Comparison of ENCODE assay signal across 15 cellular contexts in genomic region chr6:168574699-168575195, GRCh38.
DNase-seq lines count a peak whose midpoint lies in the region; ATAC-seq and TF ChIP-seq lines count a peak whose summit lies in the region.
"Had no signal": no experiment of that assay in that cellular context is flagged by ENCODE, and none has a peak within 500 bp of the region (broad histone marks: within the 10 kb centered on the region; RNA-seq: fewer than 3 reads in every experiment).

No MANE protein-coding gene starts in this region.

- H3K4me3 Mint-ChIP-seq in stimulated activated naive CD8-positive, alpha-beta T cell treated with anti-CD3 and anti-CD28 coated beads, Interleukin-15, amount 100 ng/mL, for 72 hours, result no peak overlapping the region

- peak overlapping the region; percentile 50 for H3K27ac ChIP-seq in muscle layer of colon (ENCODE audit: low read depth, low read length)
- H3K27ac ChIP-seq: right lobe of liver had no signal

- intact Hi-C loops in Right ventricle myocardium superior (cut with DNase I), result no loop called here

- peak overlapping the region in 1 of 2 donors; percentile 41 for H3K4me3 ChIP-seq in muscle layer of colon (ENCODE audit: low read depth in 1 of 2, low read length in 2 of 2)
- H3K4me3 ChIP-seq in BE2C (ENCODE audit: low read depth, low read length), result no peak overlapping the region
- H3K4me3 ChIP-seq: right lobe of liver had no signal

- H3K36me3 ChIP-seq in muscle layer of colon (ENCODE audit: insufficient read depth, low read length), result no peaks in the 10 kb centered on the region
- H3K36me3 ChIP-seq in BE2C, result no peaks in the 10 kb centered on the region
- H3K36me3 ChIP-seq: right lobe of liver had no signal

- no peaks in the 10 kb centered on the region for H3K9me3 Mint-ChIP-seq in stimulated activated naive CD8-positive, alpha-beta T cell treated with anti-CD3 and anti-CD28 coated beads, Interleukin-15, amount 100 ng/mL, for 72 hours

- H3K27ac Mint-ChIP-seq in stimulated activated naive CD8-positive, alpha-beta T cell treated with anti-CD3 and anti-CD28 coated beads, Interleukin-15, amount 100 ng/mL, for 72 hours, result no peak overlapping the region

- peak; percentile 61 for ATAC-seq in Right ventricle myocardium superior (ENCODE audit: poor library complexity)
- ATAC-seq in GM18505 (IDR thresholded peaks at IDR 0.05; ENCODE audit: unreplicated experiment), result no peak
- no peak for ATAC-seq in HG02798 (IDR thresholded peaks at IDR 0.05; ENCODE audit: poor library complexity, unreplicated experiment)
- no peak for ATAC-seq in stimulated activated naive CD8-positive, alpha-beta T cell treated with anti-CD3 and anti-CD28 coated beads, Interleukin-15, amount 100 ng/mL, for 72 hours

- no peaks in the 10 kb centered on the region for H3K4me1 Mint-ChIP-seq in stimulated activated naive CD8-positive, alpha-beta T cell treated with anti-CD3 and anti-CD28 coated beads, Interleukin-15, amount 100 ng/mL, for 72 hours

- peak overlapping the region; percentile 27 for H3K9ac ChIP-seq in muscle layer of colon (ENCODE audit: low read length)

- TF ChIP-seq POLR2A in GM18505 (IDR thresholded peaks at IDR 0.05; ENCODE audit: borderline replicate concordance, extremely low read depth, insufficient read depth, insufficient read length), result no peak

- DNase-seq in astrocyte of the hippocampus (ENCODE audit: low read depth, low spot score) (peak; percentile 3), Right ventricle myocardium superior (peak; percentile 66), ureter (ENCODE audit: low spot score) (peak; percentile 79), BE2C (no peak)
- no peak for DNase-seq in stimulated activated naive CD8-positive, alpha-beta T cell treated with anti-CD3 and anti-CD28 coated beads, Interleukin-15, amount 100 ng/mL, for 72 hours
- DNase-seq: activated CD4-positive, CD25-positive, alpha-beta regulatory T cell treated with anti-CD3 and anti-CD28 coated beads, Interleukin-2, amount 50 U/mL, for 72 hours; COR-L47; effector memory CD4-positive, alpha-beta T cell; hippocampal formation; NCI-H2029 treated with DMSO at 0.1 percent for 48 hours; right lobe of liver; substantia nigra had no signal

- H3K27me3 ChIP-seq in muscle layer of colon (ENCODE audit: control insufficient read depth in 1 of 2, insufficient read depth in 2 of 2, low read length in 2 of 2), result no peaks in the 10 kb centered on the region
- no peaks in the 10 kb centered on the region for H3K27me3 ChIP-seq in BE2C
- H3K27me3 ChIP-seq: right lobe of liver had no signal

- TF ChIP-seq CTCF in BE2C (IDR thresholded peaks at IDR 0.05; ENCODE audit: low read depth, low read length), result no peak

- peaks cover 15% of the 10 kb centered on the region for H3K27me3 Mint-ChIP-seq in stimulated activated naive CD8-positive, alpha-beta T cell treated with anti-CD3 and anti-CD28 coated beads, Interleukin-15, amount 100 ng/mL, for 72 hours

- no peaks in the 10 kb centered on the region for H3K9me3 ChIP-seq in muscle layer of colon (ENCODE audit: low read length)
- H3K9me3 ChIP-seq in BE2C, result no peaks in the 10 kb centered on the region
- H3K9me3 ChIP-seq: right lobe of liver had no signal

- H3K4me1 ChIP-seq in muscle layer of colon (ENCODE audit: insufficient read depth, low read length), result peaks cover 33% of the 10 kb centered on the region
- no peaks in the 10 kb centered on the region for H3K4me1 ChIP-seq in BE2C
- H3K4me1 ChIP-seq: right lobe of liver had no signal

Comparison
In these comparisons a context has a peak if more than half of its experiments do, and no peak if none do; other contexts are left out.
1. DNase-seq: peak in astrocyte of the hippocampus (single experiment), Right ventricle myocardium superior (single experiment) and ureter (single experiment); none in BE2C (single experiment) and stimulated activated naive CD8-positive, alpha-beta T cell treated with anti-CD3 and anti-CD28 coated beads, Interleukin-15, amount 100 ng/mL, for 72 hours (0 of 2).